In the genomic region with DNA sequence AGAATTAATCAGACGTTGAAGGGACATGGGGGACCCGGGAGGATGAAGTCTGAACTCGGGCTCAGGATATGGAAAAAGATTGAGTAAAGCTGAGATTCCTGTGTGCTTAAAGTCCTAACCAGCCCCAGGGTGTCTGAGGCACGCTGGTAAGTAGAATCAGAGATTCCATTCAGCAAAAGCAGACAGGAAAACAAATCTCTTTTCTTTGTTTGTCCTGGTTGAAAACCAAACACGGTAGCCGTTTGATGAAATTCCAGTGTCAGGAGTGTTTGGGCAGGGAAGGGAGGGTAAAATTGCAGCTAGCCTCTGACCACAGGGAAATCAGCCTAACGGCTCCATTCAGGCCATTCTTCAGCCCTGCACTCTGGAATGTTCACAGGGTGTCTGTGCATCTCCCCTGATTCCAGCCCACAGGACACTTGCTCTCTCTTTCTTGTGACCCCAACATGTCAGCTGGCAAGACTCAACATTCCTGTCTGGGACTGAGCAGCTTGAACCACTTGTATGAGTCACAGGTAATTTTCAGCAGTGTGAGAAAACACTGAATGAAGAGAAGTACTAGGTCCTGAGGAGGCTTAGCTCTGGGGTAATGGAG, we compare ENCODE assay signal across 8 cellular contexts. TPM values are rescaled to one million over a fixed set of nuclear protein-coding genes. Genes with fewer than 3 reads are reported as not detected.
DNase-seq lines count a peak whose midpoint lies in the region; ATAC-seq and TF ChIP-seq lines count a peak whose summit lies in the region.

No MANE protein-coding gene starts in this region.

- H3K9me3 ChIP-seq in psoas muscle = no peaks in the 10 kb centered on the region

- no peaks in the 10 kb centered on the region for H3K9me3 Mint-ChIP-seq in T-helper 1 cell treated with Interleukin-12 subunit alpha and Interleukin-12 subunit beta and Interleukin-4 antibody, amounts not matched to agents 30 μg/mL and 1 μg/mL, for 36 hours

- DNase-seq in T-helper 1 cell = no peak
- peak; percentile 89 for DNase-seq in SK-MEL-5 (ENCODE audit: low read depth, low spot score)
- peak; percentile 85 for DNase-seq in fibroblast of the aortic adventitia (ENCODE audit: low read depth)
- peak in 1 of 2 donors; percentile 35 for DNase-seq in psoas muscle
- DNase-seq in HUDEP-2 (lab: John Stamatoyannopoulos, UW; ENCODE audit: unreplicated experiment in 76 of 76) = no peak
- no peak for DNase-seq in superior temporal gyrus (ENCODE audit: extremely low spot score)

- H3K27ac ChIP-seq in psoas muscle = peak overlapping the region; percentile 87

- H3K36me3 ChIP-seq in psoas muscle (ENCODE audit: insufficient read depth in 1 of 2, low read depth in 1 of 2) = no peaks in the 10 kb centered on the region

- H3K4me3 Mint-ChIP-seq in T-helper 1 cell treated with Interleukin-12 subunit alpha and Interleukin-12 subunit beta and Interleukin-4 antibody, amounts not matched to agents 30 μg/mL and 1 μg/mL, for 36 hours = peak overlapping the region; percentile 100

- WGBS in psoas muscle, 3 donors = 10 to 25% (median 13%) methylated on average over 7 of the region's 7 CpGs

- H3K27me3 ChIP-seq in psoas muscle (ENCODE audit: insufficient read depth in 3 of 3, low read length in 2 of 3) = no peaks in the 10 kb centered on the region

- H3K4me3 ChIP-seq in fibroblast of the aortic adventitia (ENCODE audit: low read depth, low read length) (no peak overlapping the region), psoas muscle (peak overlapping the region; percentile 1)

- ATAC-seq in psoas muscle (peak; percentile 85 to 93 (median 87)), GM21515 (IDR thresholded peaks at IDR 0.05; ENCODE audit: unreplicated experiment) (no peak)

- no peak for TF ChIP-seq CTCF in fibroblast of the aortic adventitia (IDR thresholded peaks at IDR 0.05; ENCODE audit: insufficient read depth, low read length)
- TF ChIP-seq CTCF in psoas muscle (IDR thresholded peaks at IDR 0.05) = no peak

- H3K4me1 Mint-ChIP-seq in T-helper 1 cell treated with Interleukin-12 subunit alpha and Interleukin-12 subunit beta and Interleukin-4 antibody, amounts not matched to agents 30 μg/mL and 1 μg/mL, for 36 hours (ENCODE audit: low read depth) = peaks cover 53% of the 10 kb centered on the region

- in situ Hi-C loops in SK-MEL-5 (cut with HindIII; ENCODE audit: low pct_unique_long_range_greater_than_20kb, low sequenced_read_pairs) = loop anchor here (25.0 kb wide), 1 partner anchor 105 kb away; no protein-coding TSS in a partner anchor

- H3K36me3 Mint-ChIP-seq in T-helper 1 cell treated with Interleukin-12 subunit alpha and Interleukin-12 subunit beta and Interleukin-4 antibody, amounts not matched to agents 30 μg/mL and 1 μg/mL, for 36 hours (ENCODE audit: low read depth) = peaks cover 7% of the 10 kb centered on the region

- H3K27me3 Mint-ChIP-seq in T-helper 1 cell treated with Interleukin-12 subunit alpha and Interleukin-12 subunit beta and Interleukin-4 antibody, amounts not matched to agents 30 μg/mL and 1 μg/mL, for 36 hours (ENCODE audit: low read depth) = no peaks in the 10 kb centered on the region

- peaks cover 40% of the 10 kb centered on the region for H3K4me1 ChIP-seq in psoas muscle

- peak overlapping the region; percentile 80 for H3K27ac Mint-ChIP-seq in T-helper 1 cell treated with Interleukin-12 subunit alpha and Interleukin-12 subunit beta and Interleukin-4 antibody, amounts not matched to agents 30 μg/mL and 1 μg/mL, for 36 hours

- intact Hi-C loops in psoas muscle (cut with DNase I) = loop anchor here in 1 of 2 donors (2.0 to 5.0 kb wide), 2 partner anchors 13 to 45 kb away; no protein-coding TSS in a partner anchor

RNA-seq across cellular contexts. Expression of a gene that starts 31.0 kb away (rescaled TPM):
- total RNA-seq in SK-MEL-5 (2014; rRNA removed; shearing (Covaris generic)) = 0.26 and 0.51 TPM in 2 replicates
- 0.28 TPM in 1 of 2 replicates, not detected in the other for polyA plus RNA-seq in SK-MEL-5 (2015; cell fraction: cytosol; rRNA removed)
- not detected in 2 replicates for polyA plus RNA-seq in SK-MEL-5 (2015; cell fraction: nucleus; rRNA removed)
- total RNA-seq in fibroblast of the aortic adventitia (ENCODE audit: low replicate concordance) (0.45 TPM in 1 of 2 replicates, not detected in the other), psoas muscle (10 to 100 TPM; 32.6 to 37.3 (median 33.0) TPM)
- 10 to 100 TPM; 11.8 to 66.6 (median 49.1) TPM for polyA plus RNA-seq in psoas muscle

Comparison
In these comparisons a context has a peak if more than half of its experiments do, and no peak if none do; other contexts are left out.
1. DNase-seq: peak in SK-MEL-5 (single experiment) and fibroblast of the aortic adventitia (single experiment); none in T-helper 1 cell (0 of 5), HUDEP-2 (0 of 76) and superior temporal gyrus (single experiment).
2. RNA of a gene that starts 31.0 kb away (total RNA-seq): 32.6 to 37.3 TPM in psoas muscle; 0.45 TPM in fibroblast of the aortic adventitia and 0.26 to 0.51 TPM in SK-MEL-5; every median in the first group is over 10 times any median in the second.